In the genomic region with DNA sequence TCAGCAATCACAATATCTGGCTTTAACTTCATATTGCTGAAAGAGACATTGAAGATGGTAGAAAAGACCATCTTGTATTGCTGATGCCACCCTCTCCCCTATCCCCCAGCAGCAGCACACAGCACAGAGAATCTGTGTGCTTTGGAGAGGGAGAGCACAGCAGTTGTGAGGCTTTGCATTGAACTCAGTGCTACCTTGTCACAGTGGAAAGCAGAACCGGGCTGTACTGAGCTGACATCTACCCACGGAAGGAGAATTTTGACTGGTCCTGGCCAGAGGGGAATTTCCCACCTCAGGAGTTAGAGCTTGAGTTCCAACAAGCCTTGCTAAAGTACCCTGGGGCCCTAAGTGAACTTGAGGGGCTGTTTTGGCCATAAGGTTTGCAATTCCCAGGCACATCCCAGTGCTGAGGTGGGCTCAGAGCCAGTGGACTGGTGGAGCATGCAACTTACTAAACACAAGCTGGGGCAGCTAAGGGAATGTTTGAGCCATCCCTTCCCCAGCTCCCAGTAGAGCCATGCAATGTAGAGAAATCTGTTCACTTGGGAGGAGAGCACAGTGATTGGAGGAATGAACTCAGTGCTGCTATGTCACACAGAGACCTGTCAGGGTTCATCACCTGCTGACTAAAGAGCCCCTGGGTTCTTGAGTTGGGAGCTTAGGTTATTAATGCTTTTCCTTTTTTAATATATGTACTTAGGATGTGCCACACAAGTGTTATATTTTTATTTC, we compare ENCODE assay signal across 12 cellular contexts.
DNase-seq lines count a peak whose midpoint lies in the region; ATAC-seq and TF ChIP-seq lines count a peak whose summit lies in the region.
"Had no signal": no experiment of that assay in that cellular context is flagged by ENCODE, and none has a peak within 500 bp of the region (broad histone marks: within the 10 kb centered on the region; RNA-seq: fewer than 3 reads in every experiment).

No MANE protein-coding gene starts in this region.

- H4K20me1 ChIP-seq in neural progenitor cell (ENCODE audit: low read depth): no peaks in the 10 kb centered on the region

- no peak for TF ChIP-seq CTCF in neural progenitor cell (IDR thresholded peaks at IDR 0.05)

- H3K4me1 ChIP-seq in neural progenitor cell (no peaks in the 10 kb centered on the region), HAP-1 (no peaks in the 10 kb centered on the region)
- H3K4me1 ChIP-seq: left ventricle myocardium inferior, parathyroid adenoma had no signal

- H3K9me3 ChIP-seq in neural progenitor cell (ENCODE audit: low read depth) (no peaks in the 10 kb centered on the region), HAP-1 (no peaks in the 10 kb centered on the region)
- H3K9me3 ChIP-seq: left ventricle myocardium inferior had no signal

- H3K9me3 Mint-ChIP-seq in neural progenitor cell: no peaks in the 10 kb centered on the region

- H3K4me2 ChIP-seq in neural progenitor cell: no peak overlapping the region

- no peak overlapping the region for H3K9ac ChIP-seq in neural progenitor cell
- H3K9ac ChIP-seq: parathyroid adenoma had no signal

- no peaks in the 10 kb centered on the region for H3F3A ChIP-seq in neural progenitor cell (ENCODE audit: low read depth)

- H3K4me1 Mint-ChIP-seq in neural progenitor cell: no peaks in the 10 kb centered on the region

- in situ Hi-C loops in HAP-1 (cut with MboI; ENCODE audit: low sequenced_read_pairs): loop anchor here (10.0 kb wide), 1 partner anchor 211 kb away; no protein-coding TSS in a partner anchor

- peak; percentile 29 for DNase-seq in activated CD4-positive, alpha-beta T cell treated with anti-CD3 and anti-CD28 coated beads for 48 hours
- no peak for DNase-seq in activated CD4-positive, alpha-beta T cell treated with anti-CD3 and anti-CD28 coated beads, Interleukin-2, amount 50 U/mL, for 4 hours
- DNase-seq in neural progenitor cell (ENCODE audit: low spot score): no peak
- no peak for DNase-seq in head of caudate nucleus
- no peak for DNase-seq in HAP-1 (ENCODE audit: low spot score in 2 of 2)
- no peak for DNase-seq in erythroblast (lab: John Stamatoyannopoulos, UW)
- DNase-seq: left ventricle myocardium inferior; NCI-H526; stimulated activated CD4-positive, alpha-beta T cell treated with anti-CD3 and anti-CD28 coated beads, Interleukin-4, amount 100 ng/mL, for 4 hours had no signal

- peaks cover 2% of the 10 kb centered on the region for H3K27me3 Mint-ChIP-seq in neural progenitor cell (ENCODE audit: insufficient read depth, low read depth)

- TF ChIP-seq POLR2A in erythroblast (IDR thresholded peaks at IDR 0.05; ENCODE audit: low read length): no peak

- H3K79me2 ChIP-seq in neural progenitor cell (ENCODE audit: low read depth): no peaks in the 10 kb centered on the region
- H3K79me2 ChIP-seq: parathyroid adenoma had no signal

- H3K4me3 ChIP-seq in neural progenitor cell (no peak overlapping the region), HAP-1 (no peak overlapping the region)
- H3K4me3 ChIP-seq: left ventricle myocardium inferior had no signal

- intact Hi-C loops in head of caudate nucleus (cut with DNase I): no loop called here

- ATAC-seq in GM21381 (IDR thresholded peaks at IDR 0.05; ENCODE audit: unreplicated experiment) (peak; percentile 45), HG03103 (IDR thresholded peaks at IDR 0.05; ENCODE audit: low read depth, unreplicated experiment) (peak; percentile 52)

- peak overlapping the region; percentile 3 for H3K27ac Mint-ChIP-seq in neural progenitor cell

- H3K36me3 ChIP-seq in neural progenitor cell (no peaks in the 10 kb centered on the region), HAP-1 (replicated peaks) (no peaks in the 10 kb centered on the region)
- H3K36me3 ChIP-seq: left ventricle myocardium inferior had no signal

- no peak overlapping the region for H2AFZ ChIP-seq in neural progenitor cell (replicated peaks)
- H2AFZ ChIP-seq: parathyroid adenoma had no signal

- H3K4me3 Mint-ChIP-seq in neural progenitor cell: no peak overlapping the region

- H3K27me3 ChIP-seq in neural progenitor cell (no peaks in the 10 kb centered on the region), HAP-1 (ENCODE audit: low read depth) (no peaks in the 10 kb centered on the region)

- no peaks in the 10 kb centered on the region for H3K36me3 Mint-ChIP-seq in neural progenitor cell

- no peak overlapping the region for H3K27ac ChIP-seq in neural progenitor cell
- H3K27ac ChIP-seq: left ventricle myocardium inferior, parathyroid adenoma had no signal
